32 cellular contexts compared by ENCODE assay signal in the genomic region with DNA sequence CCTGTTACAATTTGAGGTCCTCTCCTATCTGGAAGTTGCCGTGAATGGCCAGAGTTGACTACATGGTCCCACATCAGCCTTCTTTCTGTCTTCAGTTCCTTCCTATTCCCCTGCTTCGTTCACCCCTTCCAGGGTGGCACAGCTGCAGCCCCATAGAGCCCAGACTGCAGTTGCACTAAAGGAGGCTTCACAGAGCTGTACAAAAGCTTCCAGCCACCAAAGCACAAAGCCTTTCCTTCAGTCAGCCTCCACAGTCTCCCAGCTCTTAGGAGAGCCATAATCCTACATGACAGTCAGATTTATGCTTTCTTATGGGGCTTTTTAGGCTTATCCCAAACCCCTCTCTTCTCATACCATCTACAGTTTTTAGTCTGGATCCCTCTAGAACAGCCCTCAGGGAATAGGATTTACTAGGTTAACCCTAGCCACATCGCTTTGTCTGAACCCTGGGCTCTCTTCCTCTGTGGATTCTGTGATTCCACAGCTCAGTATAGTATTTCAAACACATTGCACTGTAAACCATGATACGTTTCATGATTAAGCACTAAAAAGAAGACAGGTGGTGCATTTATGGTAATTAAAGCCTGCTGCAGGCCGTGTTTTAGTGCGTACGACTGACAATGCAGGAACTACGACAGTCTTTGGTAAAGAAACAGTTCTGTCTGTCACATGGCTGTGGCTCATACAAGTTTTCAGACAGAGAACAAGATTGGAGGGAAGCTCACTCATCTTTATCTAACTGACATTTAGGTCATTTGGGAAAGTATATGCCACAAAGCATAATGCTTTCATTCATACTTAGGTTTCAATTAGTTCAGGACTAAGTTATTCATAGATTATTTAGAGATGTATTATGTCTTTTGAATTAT.
A peak's percentile ranks its signal among the peaks of the same experiment; 100 is the strongest.
DNase-seq lines count a peak whose midpoint lies in the region; ATAC-seq and TF ChIP-seq lines count a peak whose summit lies in the region.
"Had no signal": no experiment of that assay in that cellular context is flagged by ENCODE, and none has a peak within 500 bp of the region (broad histone marks: within the 10 kb centered on the region; RNA-seq: fewer than 3 reads in every experiment).

No MANE protein-coding gene starts in this region.

- H2AFZ ChIP-seq in neural progenitor cell (replicated peaks) = peak overlapping the region; percentile 11

- 86 to 89% methylated on average over 8 of the region's 8 CpGs for WGBS in endodermal cell (ENCODE audit: insufficient coverage in 1 of 2, insufficient read length in 1 of 2), 2 experiments

- H3K27me3 Mint-ChIP-seq in endodermal cell (ENCODE audit: insufficient read depth) (peaks cover 3% of the 10 kb centered on the region), neural progenitor cell (ENCODE audit: insufficient read depth, low read depth) (peaks cover 4% of the 10 kb centered on the region)
- peaks cover 12% of the 10 kb centered on the region for H3K27me3 Mint-ChIP-seq in activated CD4-positive, alpha-beta T cell treated with anti-CD3 and anti-CD28 coated beads, Interleukin-2, amount 10 ng/mL, durations not matched to agents 7 days and 5 days

- H3F3A ChIP-seq in neural progenitor cell (ENCODE audit: low read depth) = no peaks in the 10 kb centered on the region

- H3K4me2 ChIP-seq in neural progenitor cell = no peak overlapping the region

- H3K36me3 Mint-ChIP-seq in endodermal cell (ENCODE audit: low read depth) = no peaks in the 10 kb centered on the region
- no peaks in the 10 kb centered on the region for H3K36me3 Mint-ChIP-seq in neural progenitor cell
- no peaks in the 10 kb centered on the region for H3K36me3 Mint-ChIP-seq in activated CD4-positive, alpha-beta T cell treated with anti-CD3 and anti-CD28 coated beads, Interleukin-2, amount 10 ng/mL, durations not matched to agents 7 days and 5 days (ENCODE audit: low read depth)
- H3K36me3 Mint-ChIP-seq: activated naive CD8-positive, alpha-beta T cell treated with anti-CD3 and anti-CD28 coated beads, Interleukin-2, amount 10 ng/mL, durations not matched to agents 7 days and 5 days; CD8-positive, alpha-beta memory T cell; T-cell; WTC11 had no signal

- H3K79me2 ChIP-seq in neural progenitor cell (ENCODE audit: low read depth) = no peaks in the 10 kb centered on the region

- H3K36me3 ChIP-seq in endodermal cell (ENCODE audit: control insufficient read depth, insufficient read depth, low read length) = no peaks in the 10 kb centered on the region
- no peaks in the 10 kb centered on the region for H3K36me3 ChIP-seq in neural progenitor cell
- H3K36me3 ChIP-seq in ascending aorta = no peaks in the 10 kb centered on the region
- H3K36me3 ChIP-seq: BE2C, cardiac muscle cell, esophagus muscularis mucosa, SJSA1, upper lobe of left lung had no signal

- TF ChIP-seq CTCF in endodermal cell (conservative IDR thresholded peaks at IDR 0.05) = no peak
- no peak for TF ChIP-seq CTCF in neural progenitor cell (IDR thresholded peaks at IDR 0.05)
- no peak for TF ChIP-seq CTCF in ascending aorta (IDR thresholded peaks at IDR 0.05)

- H3K4me3 Mint-ChIP-seq in endodermal cell = no peak overlapping the region
- no peak overlapping the region for H3K4me3 Mint-ChIP-seq in neural progenitor cell
- no peak overlapping the region for H3K4me3 Mint-ChIP-seq in activated CD4-positive, alpha-beta T cell treated with anti-CD3 and anti-CD28 coated beads, Interleukin-2, amount 10 ng/mL, durations not matched to agents 7 days and 5 days
- H3K4me3 Mint-ChIP-seq: activated naive CD8-positive, alpha-beta T cell treated with anti-CD3 and anti-CD28 coated beads, Interleukin-2, amount 10 ng/mL, durations not matched to agents 7 days and 5 days; activated T-cell treated with anti-CD3 and anti-CD28 coated beads, Interleukin-2, amount 50 U/mL, for 4 hours; CD8-positive, alpha-beta memory T cell; nephron; T-cell; WTC11 had no signal

- intact Hi-C loops in ascending aorta (cut with DNase I) = no loop called here

- no peaks in the 10 kb centered on the region for H3K4me1 Mint-ChIP-seq in endodermal cell
- peaks cover 10% of the 10 kb centered on the region for H3K4me1 Mint-ChIP-seq in neural progenitor cell
- no peaks in the 10 kb centered on the region for H3K4me1 Mint-ChIP-seq in activated CD4-positive, alpha-beta T cell treated with anti-CD3 and anti-CD28 coated beads, Interleukin-2, amount 10 ng/mL, durations not matched to agents 7 days and 5 days
- H3K4me1 Mint-ChIP-seq: activated naive CD8-positive, alpha-beta T cell treated with anti-CD3 and anti-CD28 coated beads, Interleukin-2, amount 10 ng/mL, durations not matched to agents 7 days and 5 days; CD8-positive, alpha-beta memory T cell; T-cell; WTC11 had no signal

- H3K27me3 ChIP-seq in endodermal cell (ENCODE audit: control insufficient read depth, insufficient read depth, low read length, poor library complexity, severe bottlenecking) (no peaks in the 10 kb centered on the region), neural progenitor cell (no peaks in the 10 kb centered on the region), ascending aorta (no peaks in the 10 kb centered on the region)
- H3K27me3 ChIP-seq: cardiac muscle cell, esophagus muscularis mucosa, upper lobe of left lung had no signal

- H3K9ac ChIP-seq in endodermal cell (ENCODE audit: extremely low read depth, low read length, poor library complexity, severe bottlenecking) (no peak overlapping the region), neural progenitor cell (no peak overlapping the region)

- CTCF ChIA-PET in activated CD4-positive, alpha-beta T cell treated with anti-CD3 and anti-CD28 coated beads, Interleukin-2, amount 10 ng/mL, durations not matched to agents 7 days and 5 days (lab: Charles Lee) = no interaction called here

- H3K27ac ChIP-seq in endodermal cell (ENCODE audit: low read depth, low read length) (no peak overlapping the region), neural progenitor cell (no peak overlapping the region), ascending aorta (no peak overlapping the region)
- H3K27ac ChIP-seq: cardiac muscle cell, esophagus muscularis mucosa, SJSA1, upper lobe of left lung had no signal

- no peak for ATAC-seq in GM21528 (IDR thresholded peaks at IDR 0.05; ENCODE audit: low FRiP score, unreplicated experiment)
- ATAC-seq in GM18502 (IDR thresholded peaks at IDR 0.05; ENCODE audit: poor library complexity, unreplicated experiment) = no peak
- ATAC-seq: activated T-cell treated with anti-CD3 and anti-CD28 coated beads, Interleukin-2, amount 50 U/mL, for 4 hours; left cardiac atrium; T-cell; WTC11 had no signal

- no peaks in the 10 kb centered on the region for H3K9me3 ChIP-seq in endodermal cell (ENCODE audit: control insufficient read depth, low read length)
- no peaks in the 10 kb centered on the region for H3K9me3 ChIP-seq in neural progenitor cell (ENCODE audit: low read depth)
- H3K9me3 ChIP-seq in ascending aorta = no peaks in the 10 kb centered on the region
- H3K9me3 ChIP-seq: BE2C, esophagus muscularis mucosa, SJSA1, upper lobe of left lung had no signal

- H3K9me3 Mint-ChIP-seq in endodermal cell (no peaks in the 10 kb centered on the region), neural progenitor cell (no peaks in the 10 kb centered on the region)
- H3K9me3 Mint-ChIP-seq in activated CD4-positive, alpha-beta T cell treated with anti-CD3 and anti-CD28 coated beads, Interleukin-2, amount 10 ng/mL, durations not matched to agents 7 days and 5 days = no peaks in the 10 kb centered on the region
- H3K9me3 Mint-ChIP-seq: activated naive CD8-positive, alpha-beta T cell treated with anti-CD3 and anti-CD28 coated beads, Interleukin-2, amount 10 ng/mL, durations not matched to agents 7 days and 5 days; activated T-cell treated with anti-CD3 and anti-CD28 coated beads, Interleukin-2, amount 50 U/mL, for 4 hours; nephron had no signal

- H4K20me1 ChIP-seq in neural progenitor cell (ENCODE audit: low read depth) = no peaks in the 10 kb centered on the region

- peak; percentile 30 for DNase-seq in NCI-H1694 (lab: John Stamatoyannopoulos, UW)
- peak; percentile 79 for DNase-seq in NCI-H82 treated with DMSO at 0.1 percent for 48 hours (lab: John Stamatoyannopoulos, UW; ENCODE audit: unreplicated experiment)
- peak; percentile 10 for DNase-seq in endodermal cell
- no peak for DNase-seq in neural progenitor cell (ENCODE audit: low spot score)
- no peak for DNase-seq in activated CD4-positive, alpha-beta T cell treated with anti-CD3 and anti-CD28 coated beads, Interleukin-2, amount 10 ng/mL, durations not matched to agents 7 days and 5 days
- DNase-seq in ascending aorta (ENCODE audit: low spot score in 2 of 2) = no peak
- DNase-seq: ACHN; activated CD4-positive, alpha-beta T cell treated with anti-CD3 and anti-CD28 coated beads, Interleukin-2, amount 50 U/mL, for 1 hour; activated gamma-delta T cell; activated naive CD8-positive, alpha-beta T cell treated with anti-CD3 and anti-CD28 coated beads, Interleukin-2, amount 10 ng/mL, durations not matched to agents 7 days and 5 days; activated T-cell treated with anti-CD3 and anti-CD28 coated beads, Interleukin-2, amount 50 U/mL, for 4 hours; BE2C; CD8-positive, alpha-beta memory T cell; cortex of kidney; foreskin fibroblast; Kasumi-1; left cardiac atrium; NCI-H1417 treated with DMSO at 0.1 percent for 48 hours; NCI-H2227 treated with DMSO at 0.1 percent for 48 hours; NCI-H748 treated with DMSO at 0.1 percent for 48 hours; RPMI8226; stimulated activated CD4-positive, alpha-beta T cell treated with anti-CD3 and anti-CD28 coated beads, Interleukin-15, amount 100 ng/mL, for 24 hours; stimulated activated CD4-positive, alpha-beta T cell treated with anti-CD3 and anti-CD28 coated beads, Interleukin-4, amount 100 ng/mL, for 4 hours; T-cell; upper lobe of left lung had no signal

- H3K27ac Mint-ChIP-seq in endodermal cell (no peak overlapping the region), neural progenitor cell (peak overlapping the region; percentile 33)
- no peak overlapping the region for H3K27ac Mint-ChIP-seq in activated CD4-positive, alpha-beta T cell treated with anti-CD3 and anti-CD28 coated beads, Interleukin-2, amount 10 ng/mL, durations not matched to agents 7 days and 5 days
- H3K27ac Mint-ChIP-seq: activated naive CD8-positive, alpha-beta T cell treated with anti-CD3 and anti-CD28 coated beads, Interleukin-2, amount 10 ng/mL, durations not matched to agents 7 days and 5 days; T-cell; WTC11 had no signal

- POLR2A ChIA-PET in activated CD4-positive, alpha-beta T cell treated with anti-CD3 and anti-CD28 coated beads, Interleukin-2, amount 10 ng/mL, durations not matched to agents 7 days and 5 days (lab: Charles Lee) = no interaction called here

- H3K4me1 ChIP-seq in endodermal cell (ENCODE audit: control insufficient read depth, insufficient read depth, low read length) (no peaks in the 10 kb centered on the region), neural progenitor cell (peaks cover 7% of the 10 kb centered on the region), ascending aorta (no peaks in the 10 kb centered on the region)
- H3K4me1 ChIP-seq: BE2C, esophagus muscularis mucosa, SJSA1, upper lobe of left lung had no signal

- no peak overlapping the region for H3K4me3 ChIP-seq in endodermal cell (ENCODE audit: low read length)
- no peak overlapping the region for H3K4me3 ChIP-seq in neural progenitor cell
- no peak overlapping the region for H3K4me3 ChIP-seq in ascending aorta
- H3K4me3 ChIP-seq: cardiac muscle cell, esophagus muscularis mucosa, SJSA1, upper lobe of left lung had no signal

Comparison
In these comparisons a context has a peak if more than half of its experiments do, and no peak if none do; other contexts are left out.
1. DNase-seq: peak in NCI-H1694 (single experiment), NCI-H82 treated with DMSO at 0.1 percent for 48 hours (single experiment) and endodermal cell (single experiment); none in neural progenitor cell (single experiment), activated CD4-positive, alpha-beta T cell treated with anti-CD3 and anti-CD28 coated beads, Interleukin-2, amount 10 ng/mL, durations not matched to agents 7 days and 5 days (single experiment) and ascending aorta (0 of 2).